In the genomic region with DNA sequence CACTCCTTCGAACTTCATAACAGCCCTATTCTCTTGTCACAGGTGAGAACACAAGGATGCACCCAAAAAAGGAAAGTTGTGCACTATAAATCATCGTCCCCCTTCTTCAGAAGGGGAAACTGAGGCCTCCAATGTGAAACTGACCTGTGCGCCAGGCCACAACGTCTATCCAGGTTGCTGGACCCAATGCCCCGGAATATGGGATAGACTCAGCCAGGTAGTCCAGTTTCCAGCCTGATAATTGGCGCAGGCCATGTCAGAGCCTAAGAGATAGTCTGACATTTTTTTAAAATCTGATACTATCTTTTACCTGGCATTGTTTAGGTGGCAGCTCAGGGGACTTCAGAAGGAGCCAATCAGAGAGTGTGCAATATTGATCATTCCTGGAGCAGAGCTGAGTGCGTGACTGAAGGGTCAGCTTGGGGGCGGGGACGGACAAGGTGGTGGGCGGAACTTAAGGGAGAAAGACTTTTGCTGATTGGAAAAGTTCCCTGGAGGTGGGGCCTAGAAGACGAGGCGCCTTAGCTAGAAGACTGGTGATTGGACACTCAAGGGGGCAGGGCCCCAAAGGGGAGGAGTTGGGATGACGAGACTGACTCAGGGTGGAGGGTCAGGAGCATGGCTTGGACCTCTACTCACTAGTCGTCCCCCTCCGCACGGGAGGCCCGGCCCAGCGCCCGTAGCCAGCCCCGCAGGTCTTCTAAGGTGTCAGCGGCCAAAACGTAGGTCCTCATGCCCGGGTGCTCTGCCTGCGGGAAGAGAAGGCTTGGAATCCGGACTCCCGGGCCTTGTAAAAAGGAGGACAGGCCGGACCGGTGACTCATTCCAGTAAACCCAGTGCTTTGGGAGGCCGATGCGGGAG, we compare ENCODE assay signal across 1 cellular context.
TF ChIP-seq lines count a peak whose summit lies in the region.

No MANE protein-coding gene starts in this region.

TF ChIP-seq in K562, 482 proteins besides CTCF, POLR2A, EP300 and RAD21 (continued from another document and continues in another):
- TF ChIP-seq, protein P1, sequence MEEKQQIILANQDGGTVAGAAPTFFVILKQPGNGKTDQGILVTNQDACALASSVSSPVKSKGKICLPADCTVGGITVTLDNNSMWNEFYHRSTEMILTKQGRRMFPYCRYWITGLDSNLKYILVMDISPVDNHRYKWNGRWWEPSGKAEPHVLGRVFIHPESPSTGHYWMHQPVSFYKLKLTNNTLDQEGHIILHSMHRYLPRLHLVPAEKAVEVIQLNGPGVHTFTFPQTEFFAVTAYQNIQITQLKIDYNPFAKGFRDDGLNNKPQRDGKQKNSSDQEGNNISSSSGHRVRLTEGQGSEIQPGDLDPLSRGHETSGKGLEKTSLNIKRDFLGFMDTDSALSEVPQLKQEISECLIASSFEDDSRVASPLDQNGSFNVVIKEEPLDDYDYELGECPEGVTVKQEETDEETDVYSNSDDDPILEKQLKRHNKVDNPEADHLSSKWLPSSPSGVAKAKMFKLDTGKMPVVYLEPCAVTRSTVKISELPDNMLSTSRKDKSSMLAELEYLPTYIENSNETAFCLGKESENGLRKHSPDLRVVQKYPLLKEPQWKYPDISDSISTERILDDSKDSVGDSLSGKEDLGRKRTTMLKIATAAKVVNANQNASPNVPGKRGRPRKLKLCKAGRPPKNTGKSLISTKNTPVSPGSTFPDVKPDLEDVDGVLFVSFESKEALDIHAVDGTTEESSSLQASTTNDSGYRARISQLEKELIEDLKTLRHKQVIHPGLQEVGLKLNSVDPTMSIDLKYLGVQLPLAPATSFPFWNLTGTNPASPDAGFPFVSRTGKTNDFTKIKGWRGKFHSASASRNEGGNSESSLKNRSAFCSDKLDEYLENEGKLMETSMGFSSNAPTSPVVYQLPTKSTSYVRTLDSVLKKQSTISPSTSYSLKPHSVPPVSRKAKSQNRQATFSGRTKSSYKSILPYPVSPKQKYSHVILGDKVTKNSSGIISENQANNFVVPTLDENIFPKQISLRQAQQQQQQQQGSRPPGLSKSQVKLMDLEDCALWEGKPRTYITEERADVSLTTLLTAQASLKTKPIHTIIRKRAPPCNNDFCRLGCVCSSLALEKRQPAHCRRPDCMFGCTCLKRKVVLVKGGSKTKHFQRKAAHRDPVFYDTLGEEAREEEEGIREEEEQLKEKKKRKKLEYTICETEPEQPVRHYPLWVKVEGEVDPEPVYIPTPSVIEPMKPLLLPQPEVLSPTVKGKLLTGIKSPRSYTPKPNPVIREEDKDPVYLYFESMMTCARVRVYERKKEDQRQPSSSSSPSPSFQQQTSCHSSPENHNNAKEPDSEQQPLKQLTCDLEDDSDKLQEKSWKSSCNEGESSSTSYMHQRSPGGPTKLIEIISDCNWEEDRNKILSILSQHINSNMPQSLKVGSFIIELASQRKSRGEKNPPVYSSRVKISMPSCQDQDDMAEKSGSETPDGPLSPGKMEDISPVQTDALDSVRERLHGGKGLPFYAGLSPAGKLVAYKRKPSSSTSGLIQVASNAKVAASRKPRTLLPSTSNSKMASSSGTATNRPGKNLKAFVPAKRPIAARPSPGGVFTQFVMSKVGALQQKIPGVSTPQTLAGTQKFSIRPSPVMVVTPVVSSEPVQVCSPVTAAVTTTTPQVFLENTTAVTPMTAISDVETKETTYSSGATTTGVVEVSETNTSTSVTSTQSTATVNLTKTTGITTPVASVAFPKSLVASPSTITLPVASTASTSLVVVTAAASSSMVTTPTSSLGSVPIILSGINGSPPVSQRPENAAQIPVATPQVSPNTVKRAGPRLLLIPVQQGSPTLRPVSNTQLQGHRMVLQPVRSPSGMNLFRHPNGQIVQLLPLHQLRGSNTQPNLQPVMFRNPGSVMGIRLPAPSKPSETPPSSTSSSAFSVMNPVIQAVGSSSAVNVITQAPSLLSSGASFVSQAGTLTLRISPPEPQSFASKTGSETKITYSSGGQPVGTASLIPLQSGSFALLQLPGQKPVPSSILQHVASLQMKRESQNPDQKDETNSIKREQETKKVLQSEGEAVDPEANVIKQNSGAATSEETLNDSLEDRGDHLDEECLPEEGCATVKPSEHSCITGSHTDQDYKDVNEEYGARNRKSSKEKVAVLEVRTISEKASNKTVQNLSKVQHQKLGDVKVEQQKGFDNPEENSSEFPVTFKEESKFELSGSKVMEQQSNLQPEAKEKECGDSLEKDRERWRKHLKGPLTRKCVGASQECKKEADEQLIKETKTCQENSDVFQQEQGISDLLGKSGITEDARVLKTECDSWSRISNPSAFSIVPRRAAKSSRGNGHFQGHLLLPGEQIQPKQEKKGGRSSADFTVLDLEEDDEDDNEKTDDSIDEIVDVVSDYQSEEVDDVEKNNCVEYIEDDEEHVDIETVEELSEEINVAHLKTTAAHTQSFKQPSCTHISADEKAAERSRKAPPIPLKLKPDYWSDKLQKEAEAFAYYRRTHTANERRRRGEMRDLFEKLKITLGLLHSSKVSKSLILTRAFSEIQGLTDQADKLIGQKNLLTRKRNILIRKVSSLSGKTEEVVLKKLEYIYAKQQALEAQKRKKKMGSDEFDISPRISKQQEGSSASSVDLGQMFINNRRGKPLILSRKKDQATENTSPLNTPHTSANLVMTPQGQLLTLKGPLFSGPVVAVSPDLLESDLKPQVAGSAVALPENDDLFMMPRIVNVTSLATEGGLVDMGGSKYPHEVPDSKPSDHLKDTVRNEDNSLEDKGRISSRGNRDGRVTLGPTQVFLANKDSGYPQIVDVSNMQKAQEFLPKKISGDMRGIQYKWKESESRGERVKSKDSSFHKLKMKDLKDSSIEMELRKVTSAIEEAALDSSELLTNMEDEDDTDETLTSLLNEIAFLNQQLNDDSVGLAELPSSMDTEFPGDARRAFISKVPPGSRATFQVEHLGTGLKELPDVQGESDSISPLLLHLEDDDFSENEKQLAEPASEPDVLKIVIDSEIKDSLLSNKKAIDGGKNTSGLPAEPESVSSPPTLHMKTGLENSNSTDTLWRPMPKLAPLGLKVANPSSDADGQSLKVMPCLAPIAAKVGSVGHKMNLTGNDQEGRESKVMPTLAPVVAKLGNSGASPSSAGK (IDR thresholded peaks at IDR 0.05) = no peak
- TF ChIP-seq, protein P2, sequence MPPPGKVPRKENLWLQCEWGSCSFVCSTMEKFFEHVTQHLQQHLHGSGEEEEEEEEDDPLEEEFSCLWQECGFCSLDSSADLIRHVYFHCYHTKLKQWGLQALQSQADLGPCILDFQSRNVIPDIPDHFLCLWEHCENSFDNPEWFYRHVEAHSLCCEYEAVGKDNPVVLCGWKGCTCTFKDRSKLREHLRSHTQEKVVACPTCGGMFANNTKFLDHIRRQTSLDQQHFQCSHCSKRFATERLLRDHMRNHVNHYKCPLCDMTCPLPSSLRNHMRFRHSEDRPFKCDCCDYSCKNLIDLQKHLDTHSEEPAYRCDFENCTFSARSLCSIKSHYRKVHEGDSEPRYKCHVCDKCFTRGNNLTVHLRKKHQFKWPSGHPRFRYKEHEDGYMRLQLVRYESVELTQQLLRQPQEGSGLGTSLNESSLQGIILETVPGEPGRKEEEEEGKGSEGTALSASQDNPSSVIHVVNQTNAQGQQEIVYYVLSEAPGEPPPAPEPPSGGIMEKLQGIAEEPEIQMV (tag; conservative IDR thresholded peaks at IDR 0.05; ENCODE audit: low read depth) = no peak
- TF ChIP-seq SMARCE1 (IDR thresholded peaks at IDR 0.05) (no peak; the same call in 1 of the 2 replicates), SRSF3 (IDR thresholded peaks at IDR 0.05; ENCODE audit: insufficient read depth, low read length) (no peak), SUPT5H (IDR thresholded peaks at IDR 0.05) (peak; percentile 66), RAD51 (IDR thresholded peaks at IDR 0.05; ENCODE audit: borderline replicate concordance, low read depth) (no peak), MCM7 (IDR thresholded peaks at IDR 0.05) (no peak), GTF2F1 (IDR thresholded peaks at IDR 0.05; ENCODE audit: low read depth, low read length) (no peak), ZNF140 (CRISPR knock-in tag; IDR thresholded peaks at IDR 0.05) (no peak), SAFB2 (IDR thresholded peaks at IDR 0.05; ENCODE audit: borderline replicate concordance, low read depth, low read length, severe bottlenecking) (no peak), ZZZ3 (IDR thresholded peaks at IDR 0.05) (no peak), ZKSCAN1 (IDR thresholded peaks at IDR 0.05; ENCODE audit: low read depth, low read length) (no peak), LARP7 (IDR thresholded peaks at IDR 0.05) (no peak), SMAD4 (CRISPR knock-in tag; conservative IDR thresholded peaks at IDR 0.05) (0 out of 2 replicates have a peak, but pooled peaks have one; percentile 9), SLC30A9 (CRISPR knock-in tag; IDR thresholded peaks at IDR 0.05) (no peak), XRCC3 (IDR thresholded peaks at IDR 0.05) (no peak), TBL1XR1 (IDR thresholded peaks at IDR 0.05; ENCODE audit: low read length in 2 of 2) (0 out of 4 replicates have a peak, but pooled peaks of 1 of the 2 experiments have one; percentile 36), BDP1 (IDR thresholded peaks at IDR 0.05; ENCODE audit: insufficient read depth, insufficient read length) (no peak), ASH1L (IDR thresholded peaks at IDR 0.05; ENCODE audit: borderline replicate concordance, low read depth, partially characterized antibody) (no peak), RHOXF2B (CRISPR knock-in tag; conservative IDR thresholded peaks at IDR 0.05) (no peak), ZNF586 (CRISPR knock-in tag; conservative IDR thresholded peaks at IDR 0.05) (no peak), MAFK (IDR thresholded peaks at IDR 0.05; ENCODE audit: low read length) (peak; percentile 6; the same call in 1 of the 2 replicates), ZNF134 (CRISPR knock-in tag; conservative IDR thresholded peaks at IDR 0.05) (no peak), FIP1L1 (IDR thresholded peaks at IDR 0.05; ENCODE audit: low read depth, low read length, poor library complexity, severe bottlenecking) (no peak), NR4A1 (CRISPR knock-in tag; IDR thresholded peaks at IDR 0.05) (no peak), NR4A1 (tag; IDR thresholded peaks at IDR 0.05) (no peak)
- TF ChIP-seq, protein P3, sequence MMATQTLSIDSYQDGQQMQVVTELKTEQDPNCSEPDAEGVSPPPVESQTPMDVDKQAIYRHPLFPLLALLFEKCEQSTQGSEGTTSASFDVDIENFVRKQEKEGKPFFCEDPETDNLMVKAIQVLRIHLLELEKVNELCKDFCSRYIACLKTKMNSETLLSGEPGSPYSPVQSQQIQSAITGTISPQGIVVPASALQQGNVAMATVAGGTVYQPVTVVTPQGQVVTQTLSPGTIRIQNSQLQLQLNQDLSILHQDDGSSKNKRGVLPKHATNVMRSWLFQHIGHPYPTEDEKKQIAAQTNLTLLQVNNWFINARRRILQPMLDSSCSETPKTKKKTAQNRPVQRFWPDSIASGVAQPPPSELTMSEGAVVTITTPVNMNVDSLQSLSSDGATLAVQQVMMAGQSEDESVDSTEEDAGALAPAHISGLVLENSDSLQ (IDR thresholded peaks at IDR 0.05) = peak; percentile 83
- TF ChIP-seq, protein P4, sequence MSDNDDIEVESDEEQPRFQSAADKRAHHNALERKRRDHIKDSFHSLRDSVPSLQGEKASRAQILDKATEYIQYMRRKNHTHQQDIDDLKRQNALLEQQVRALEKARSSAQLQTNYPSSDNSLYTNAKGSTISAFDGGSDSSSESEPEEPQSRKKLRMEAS (CRISPR knock-in tag; IDR thresholded peaks at IDR 0.05) = no peak; the same call in 1 of the 2 replicates
- TF ChIP-seq, protein P5, sequence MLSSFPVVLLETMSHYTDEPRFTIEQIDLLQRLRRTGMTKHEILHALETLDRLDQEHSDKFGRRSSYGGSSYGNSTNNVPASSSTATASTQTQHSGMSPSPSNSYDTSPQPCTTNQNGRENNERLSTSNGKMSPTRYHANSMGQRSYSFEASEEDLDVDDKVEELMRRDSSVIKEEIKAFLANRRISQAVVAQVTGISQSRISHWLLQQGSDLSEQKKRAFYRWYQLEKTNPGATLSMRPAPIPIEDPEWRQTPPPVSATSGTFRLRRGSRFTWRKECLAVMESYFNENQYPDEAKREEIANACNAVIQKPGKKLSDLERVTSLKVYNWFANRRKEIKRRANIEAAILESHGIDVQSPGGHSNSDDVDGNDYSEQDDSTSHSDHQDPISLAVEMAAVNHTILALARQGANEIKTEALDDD (IDR thresholded peaks at IDR 0.05) = peak; percentile 94
- TF ChIP-seq, protein P6, sequence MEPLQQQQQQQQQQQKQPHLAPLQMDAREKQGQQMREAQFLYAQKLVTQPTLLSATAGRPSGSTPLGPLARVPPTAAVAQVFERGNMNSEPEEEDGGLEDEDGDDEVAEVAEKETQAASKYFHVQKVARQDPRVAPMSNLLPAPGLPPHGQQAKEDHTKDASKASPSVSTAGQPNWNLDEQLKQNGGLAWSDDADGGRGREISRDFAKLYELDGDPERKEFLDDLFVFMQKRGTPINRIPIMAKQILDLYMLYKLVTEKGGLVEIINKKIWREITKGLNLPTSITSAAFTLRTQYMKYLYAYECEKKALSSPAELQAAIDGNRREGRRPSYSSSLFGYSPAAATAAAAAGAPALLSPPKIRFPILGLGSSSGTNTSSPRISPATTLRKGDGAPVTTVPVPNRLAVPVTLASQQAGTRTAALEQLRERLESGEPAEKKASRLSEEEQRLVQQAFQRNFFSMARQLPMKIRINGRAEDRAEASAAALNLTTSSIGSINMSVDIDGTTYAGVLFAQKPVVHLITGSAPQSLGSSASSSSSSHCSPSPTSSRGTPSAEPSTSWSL (CRISPR knock-in tag; IDR thresholded peaks at IDR 0.05; ENCODE audit: borderline replicate concordance) = no peak
- TF ChIP-seq, protein P7, sequence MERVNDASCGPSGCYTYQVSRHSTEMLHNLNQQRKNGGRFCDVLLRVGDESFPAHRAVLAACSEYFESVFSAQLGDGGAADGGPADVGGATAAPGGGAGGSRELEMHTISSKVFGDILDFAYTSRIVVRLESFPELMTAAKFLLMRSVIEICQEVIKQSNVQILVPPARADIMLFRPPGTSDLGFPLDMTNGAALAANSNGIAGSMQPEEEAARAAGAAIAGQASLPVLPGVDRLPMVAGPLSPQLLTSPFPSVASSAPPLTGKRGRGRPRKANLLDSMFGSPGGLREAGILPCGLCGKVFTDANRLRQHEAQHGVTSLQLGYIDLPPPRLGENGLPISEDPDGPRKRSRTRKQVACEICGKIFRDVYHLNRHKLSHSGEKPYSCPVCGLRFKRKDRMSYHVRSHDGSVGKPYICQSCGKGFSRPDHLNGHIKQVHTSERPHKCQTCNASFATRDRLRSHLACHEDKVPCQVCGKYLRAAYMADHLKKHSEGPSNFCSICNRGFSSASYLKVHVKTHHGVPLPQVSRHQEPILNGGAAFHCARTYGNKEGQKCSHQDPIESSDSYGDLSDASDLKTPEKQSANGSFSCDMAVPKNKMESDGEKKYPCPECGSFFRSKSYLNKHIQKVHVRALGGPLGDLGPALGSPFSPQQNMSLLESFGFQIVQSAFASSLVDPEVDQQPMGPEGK (CRISPR knock-in tag; IDR thresholded peaks at IDR 0.05; ENCODE audit: borderline replicate concordance) = no peak
